Comparison of ENCODE assay signal across 1 cellular context in the genomic region with DNA sequence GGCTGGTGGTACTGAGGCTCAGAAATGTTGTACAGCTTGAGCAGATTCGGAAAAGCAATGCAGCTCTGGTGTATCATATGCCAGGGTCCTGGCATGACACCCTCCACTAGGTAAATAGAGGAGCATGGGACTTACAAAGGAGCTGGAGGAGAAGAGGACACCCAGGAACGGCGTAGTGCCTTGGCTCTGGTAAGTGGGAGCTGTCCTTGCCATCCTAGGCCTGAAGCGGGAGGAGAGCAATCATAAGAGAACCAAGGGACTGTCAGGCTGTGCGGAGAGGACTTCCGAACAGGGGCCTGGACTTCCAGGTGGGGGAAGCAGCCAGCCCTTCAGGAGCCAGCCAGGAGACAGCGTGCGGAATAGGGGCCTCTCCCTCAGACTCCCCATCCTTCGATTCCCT.
TF ChIP-seq lines count a peak whose summit lies in the region.

No MANE protein-coding gene starts in this region.

TF ChIP-seq in SK-N-SH treated with all-trans-retinoic acid at 6 μM for 48 hours, 23 proteins besides CTCF, POLR2A, EP300 and RAD21 (continued from another document):
- TF ChIP-seq ISL1 (CRISPR knock-in tag; IDR thresholded peaks at IDR 0.05), result no peak
- TF ChIP-seq CSDC2 (CRISPR knock-in tag; IDR thresholded peaks at IDR 0.05), result no peak
- TF ChIP-seq ZNF70 (CRISPR knock-in tag; IDR thresholded peaks at IDR 0.05), result no peak
- TF ChIP-seq, protein P1, sequence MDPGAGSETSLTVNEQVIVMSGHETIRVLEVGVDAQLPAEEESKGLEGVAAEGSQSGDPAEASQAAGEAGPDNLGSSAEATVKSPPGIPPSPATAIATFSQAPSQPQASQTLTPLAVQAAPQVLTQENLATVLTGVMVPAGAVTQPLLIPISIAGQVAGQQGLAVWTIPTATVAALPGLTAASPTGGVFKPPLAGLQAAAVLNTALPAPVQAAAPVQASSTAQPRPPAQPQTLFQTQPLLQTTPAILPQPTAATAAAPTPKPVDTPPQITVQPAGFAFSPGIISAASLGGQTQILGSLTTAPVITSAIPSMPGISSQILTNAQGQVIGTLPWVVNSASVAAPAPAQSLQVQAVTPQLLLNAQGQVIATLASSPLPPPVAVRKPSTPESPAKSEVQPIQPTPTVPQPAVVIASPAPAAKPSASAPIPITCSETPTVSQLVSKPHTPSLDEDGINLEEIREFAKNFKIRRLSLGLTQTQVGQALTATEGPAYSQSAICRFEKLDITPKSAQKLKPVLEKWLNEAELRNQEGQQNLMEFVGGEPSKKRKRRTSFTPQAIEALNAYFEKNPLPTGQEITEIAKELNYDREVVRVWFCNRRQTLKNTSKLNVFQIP (CRISPR knock-in tag; IDR thresholded peaks at IDR 0.05; ENCODE audit: borderline replicate concordance, low read depth), result no peak
- no peak for TF ChIP-seq PPARA (CRISPR knock-in tag; IDR thresholded peaks at IDR 0.05; ENCODE audit: borderline replicate concordance)
- no peak for TF ChIP-seq TCF4 (CRISPR knock-in tag; IDR thresholded peaks at IDR 0.05; ENCODE audit: borderline replicate concordance)
- no peak for TF ChIP-seq ZNF8 (CRISPR knock-in tag; IDR thresholded peaks at IDR 0.05)
